Comparison of ENCODE assay signal across 8 cellular contexts in genomic region chrX:101051549-101052302, GRCh38. TPM values are rescaled to one million over a fixed set of nuclear protein-coding genes. Genes with fewer than 3 reads are reported as not detected.
A peak's percentile ranks its signal among the peaks of the same experiment; 100 is the strongest.
DNase-seq lines count a peak whose midpoint lies in the region; TF ChIP-seq lines count a peak whose summit lies in the region.

TSS of gene TRMT2B (minus strand) at chrX:101052111. CDS start at chrX:101042289, 9,822 bp downstream.

- no peaks in the 10 kb centered on the region for H3K27me3 ChIP-seq in HAP-1 (ENCODE audit: low read depth)
- H3K27me3 ChIP-seq in MG63 = no peaks in the 10 kb centered on the region
- no peaks in the 10 kb centered on the region for H3K27me3 ChIP-seq in suprapubic skin

- H3K36me3 ChIP-seq in HAP-1 (replicated peaks) (peaks cover 3% of the 10 kb centered on the region; the same call in 1 of the 2 replicates), MG63 (no peaks in the 10 kb centered on the region), suprapubic skin (no peaks in the 10 kb centered on the region)

- DNase-seq in GF-D8 (lab: John Stamatoyannopoulos, UW) (peak; percentile 76), HAP-1 (ENCODE audit: low spot score in 2 of 2) (peak; percentile 93 to 95), MG63 (peak; percentile 80), SK-MEL-5 (ENCODE audit: low read depth, low spot score) (peak; percentile 77), globus pallidus (ENCODE audit: low spot score) (peak; percentile 66), occipital lobe (lab: John Stamatoyannopoulos, UW) (peak; percentile 38), suprapubic skin (ENCODE audit: low spot score in 2 of 2) (peak; percentile 87 to 88)
- peak; percentile 79 for DNase-seq in activated naive CD4-positive, alpha-beta T cell treated with Interleukin-2 at 50 U/mL for 16 hours

- no peak for TF ChIP-seq EP300 in suprapubic skin (IDR thresholded peaks at IDR 0.05)

- TF ChIP-seq CTCF in suprapubic skin (IDR thresholded peaks at IDR 0.05) = no peak

- no peak for TF ChIP-seq POLR2A in suprapubic skin (IDR thresholded peaks at IDR 0.05)

- WGBS in suprapubic skin = 39% methylated on average over 31 of the region's 43 CpGs

- no peaks in the 10 kb centered on the region for H3K9me3 ChIP-seq in HAP-1
- no peaks in the 10 kb centered on the region for H3K9me3 ChIP-seq in MG63
- H3K9me3 ChIP-seq in suprapubic skin = no peaks in the 10 kb centered on the region

- H3K4me3 ChIP-seq in HAP-1 (peak within 1 kb of the TSS; percentile 55), MG63 (peak within 1 kb of the TSS; percentile 67), suprapubic skin (peak within 1 kb of the TSS; percentile 62)

- H3K4me1 ChIP-seq in HAP-1 = peaks cover 3% of the 10 kb centered on the region
- peaks cover 5% of the 10 kb centered on the region for H3K4me1 ChIP-seq in suprapubic skin

- H3K27ac ChIP-seq in suprapubic skin = peak within 1 kb of the TSS; percentile 94

- in situ Hi-C loops in HAP-1 (cut with MboI; ENCODE audit: low sequenced_read_pairs) = no loop called here
- in situ Hi-C loops in SK-MEL-5 (cut with HindIII; ENCODE audit: low pct_unique_long_range_greater_than_20kb, low sequenced_read_pairs) = no loop called here

RNA-seq across cellular contexts. Expression of gene TRMT2B, which starts in this region (rescaled TPM):
- 21.9 and 27.7 TPM in 2 replicates for total RNA-seq in MG63 (2014; rRNA removed; shearing (Covaris generic); ENCODE audit: low replicate concordance)
- total RNA-seq in SK-MEL-5 (2014; rRNA removed; shearing (Covaris generic)) = 10.2 and 10.6 TPM in 2 replicates
- 12.5 and 15.1 TPM in 2 replicates for polyA plus RNA-seq in SK-MEL-5 (2015; cell fraction: cytosol; rRNA removed)
- polyA plus RNA-seq in SK-MEL-5 (2015; cell fraction: nucleus; rRNA removed) = 12.0 and 15.0 TPM in 2 replicates
- total RNA-seq in occipital lobe (8.7 TPM), suprapubic skin (10 to 100 TPM; 13.6 to 34.8 (median 19.0) TPM)

Comparison
In these comparisons a context has a peak if more than half of its experiments do, and no peak if none do; other contexts are left out.
1. Peak in every context shown above with its lines: DNase-seq, H3K4me3 ChIP-seq and H3K27ac ChIP-seq.
2. DNase-seq: peak in every context shown above with its lines; median percentile 94 in HAP-1; 88 in suprapubic skin; 80 in MG63; 79 in activated naive CD4-positive, alpha-beta T cell treated with Interleukin-2 at 50 U/mL for 16 hours; 77 in SK-MEL-5; 76 in GF-D8; 66 in globus pallidus; 38 in occipital lobe.